Comparison of ENCODE assay signal across 10 cellular contexts in the genomic region with DNA sequence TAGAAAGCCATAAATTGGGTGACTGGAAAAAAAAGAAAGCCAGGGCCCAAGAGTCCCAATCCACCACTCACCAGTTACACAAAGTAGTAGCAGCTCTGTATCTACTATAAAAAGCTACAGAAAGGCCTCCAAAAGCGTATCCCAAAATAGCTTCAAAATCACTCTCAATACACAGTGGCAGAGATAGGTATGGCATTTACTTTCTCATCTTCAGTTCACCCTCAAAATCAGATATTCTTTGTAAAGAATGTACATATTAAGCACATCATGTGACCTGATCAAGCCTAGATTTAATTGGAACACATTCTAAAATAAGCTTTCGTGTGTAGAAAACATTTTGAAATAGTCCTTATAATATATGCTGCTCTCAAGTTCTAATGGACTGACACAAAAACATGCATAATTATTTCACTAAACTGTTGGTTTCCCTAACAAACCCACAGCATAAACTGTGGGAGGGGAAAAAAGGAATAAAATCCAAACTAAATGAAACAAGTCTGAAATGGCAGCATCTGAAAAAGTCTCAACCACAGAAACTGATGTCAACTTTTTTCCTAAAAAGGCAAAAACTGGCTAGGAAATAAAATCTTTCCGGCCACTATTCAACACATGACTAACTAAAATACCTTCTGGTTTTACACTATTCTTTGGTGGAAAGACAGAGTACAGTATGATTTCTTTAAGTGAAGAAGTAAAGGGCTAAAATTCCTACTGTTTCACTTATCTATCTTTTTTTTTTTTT. TPM values are rescaled to one million over a fixed set of nuclear protein-coding genes. Genes with fewer than 3 reads are reported as not detected.
DNase-seq lines count a peak whose midpoint lies in the region; ATAC-seq and TF ChIP-seq lines count a peak whose summit lies in the region.
"Had no signal": no experiment of that assay in that cellular context is flagged by ENCODE, and none has a peak within 500 bp of the region (broad histone marks: within the 10 kb centered on the region; RNA-seq: fewer than 3 reads in every experiment).

No MANE protein-coding gene starts in this region.

- H2BK12ac ChIP-seq in neuronal stem cell (ENCODE audit: low read length) = no peak overlapping the region

- peaks cover 4% of the 10 kb centered on the region for H3K79me1 ChIP-seq in neuronal stem cell (ENCODE audit: low read depth, low read length)

- H3K27ac Mint-ChIP-seq in nephron progenitor cell = peak overlapping the region; percentile 4

- H3K14ac ChIP-seq in neuronal stem cell (ENCODE audit: low read length) = no peak overlapping the region

- DNase-seq in GM10248 (ENCODE audit: extremely low spot score) (peak; percentile 22), astrocyte of the spinal cord (ENCODE audit: low read depth, low spot score) (peak; percentile 86), nephron progenitor cell (no peak), CD1c-positive myeloid dendritic cell (ENCODE audit: extremely low spot score) (no peak), neuronal stem cell (ENCODE audit: low spot score) (no peak), superior temporal gyrus (ENCODE audit: extremely low spot score) (no peak)
- DNase-seq: activated CD4-positive, alpha-beta T cell treated with anti-CD3 and anti-CD28 coated beads for 1 hour; NCI-H2107 had no signal

- no peak overlapping the region for H3K18ac ChIP-seq in neuronal stem cell (ENCODE audit: low read length)

- no peak overlapping the region for H4K8ac ChIP-seq in neuronal stem cell (ENCODE audit: low read depth, low read length)

- H3K27ac ChIP-seq in neuronal stem cell (replicated peaks; ENCODE audit: low read length) = no peak overlapping the region

- no peak overlapping the region for H4K91ac ChIP-seq in neuronal stem cell (ENCODE audit: low read depth, low read length, poor library complexity)

- no peak overlapping the region for H2BK15ac ChIP-seq in neuronal stem cell (ENCODE audit: low read length)

- H2BK120ac ChIP-seq in neuronal stem cell (ENCODE audit: low read depth, low read length) = no peak overlapping the region

- peaks cover 0 to 2% of the 10 kb centered on the region in 2 donors for H3K9me3 ChIP-seq in neuronal stem cell (replicated peaks in 1 of 2; ENCODE audit: control insufficient read depth in 2 of 2, insufficient read depth in 1 of 2, low read depth in 1 of 2, low read length in 2 of 2)

- H3K36me3 Mint-ChIP-seq in nephron progenitor cell (ENCODE audit: low read depth) = peaks cover 37% of the 10 kb centered on the region

- H3K4me2 ChIP-seq in neuronal stem cell (ENCODE audit: insufficient read depth, low read length, poor library complexity, severe bottlenecking) = no peak overlapping the region

- no peak for TF ChIP-seq CTCF in GM10248 (IDR thresholded peaks at IDR 0.05; ENCODE audit: control extremely low read depth, extremely low read depth, low read depth, missing control alignments)
- TF ChIP-seq CTCF in astrocyte of the spinal cord (IDR thresholded peaks at IDR 0.05; ENCODE audit: low read depth, low read length) = no peak
- TF ChIP-seq CTCF in nephron progenitor cell (IDR thresholded peaks at IDR 0.05) = no peak

- H3K27me3 ChIP-seq in neuronal stem cell (ENCODE audit: control insufficient read depth in 3 of 3, insufficient read depth in 3 of 3, low read depth in 1 of 3, low read length in 3 of 3) = no peaks in the 10 kb centered on the region

- H3K4me3 ChIP-seq in astrocyte of the spinal cord (ENCODE audit: low read depth, low read length) = no peak overlapping the region
- no peak overlapping the region for H3K4me3 ChIP-seq in neuronal stem cell (ENCODE audit: low read length in 2 of 2)

- no CpG with 5 or more reads among the region's 3 CpGs for WGBS in neuronal stem cell (ENCODE audit: extremely low coverage in 2 of 2, insufficient read length in 2 of 2, insufficient replicate concordance in 1 of 2), 2 donors

- no peak overlapping the region for H3K9ac ChIP-seq in neuronal stem cell (ENCODE audit: low read depth, low read length, poor library complexity)

- ATAC-seq in HG03432 (IDR thresholded peaks at IDR 0.05; ENCODE audit: unreplicated experiment) (peak; percentile 63), HG02610 (IDR thresholded peaks at IDR 0.05; ENCODE audit: unreplicated experiment) (no peak)

- POLR2A ChIA-PET in GM10248 (lab: Yijun Ruan, JAX) = interaction anchor here (0.9 kb wide), 1 partner anchor 10 kb away, joined by 3 read pairs; no protein-coding TSS in a partner anchor

- peaks cover 28% of the 10 kb centered on the region for H3K4me1 Mint-ChIP-seq in nephron progenitor cell

- no peak overlapping the region for H3K4ac ChIP-seq in neuronal stem cell (ENCODE audit: low read length)

- in situ Hi-C loops in astrocyte of the spinal cord (cut with HindIII; ENCODE audit: low sequenced_read_pairs) = loop anchor here (25.0 kb wide), 1 partner anchor 454 kb away; no protein-coding TSS in a partner anchor

- no peak overlapping the region for H2AFZ ChIP-seq in neuronal stem cell (ENCODE audit: low read length)

- CTCF ChIA-PET in GM10248 (lab: Yijun Ruan, JAX) = interaction anchor here (0.6 to 3.8 kb wide), 9 partner anchors 10 to 686 kb away, joined by 3 to 15 read pairs (median 6); no protein-coding TSS in a partner anchor

- H3K23ac ChIP-seq in neuronal stem cell (ENCODE audit: low read depth, low read length, poor library complexity) = no peak overlapping the region

- H2AK5ac ChIP-seq in neuronal stem cell (ENCODE audit: low read depth, low read length) = no peak overlapping the region

- H3K9me3 Mint-ChIP-seq in nephron progenitor cell = no peaks in the 10 kb centered on the region

- peaks cover 0 to 16% of the 10 kb centered on the region in 2 donors for H3K36me3 ChIP-seq in neuronal stem cell (replicated peaks in 1 of 2; ENCODE audit: control insufficient read depth in 2 of 2, insufficient read depth in 2 of 2, low read length in 2 of 2)

- H3K4me1 ChIP-seq in neuronal stem cell (ENCODE audit: control insufficient read depth in 2 of 2, insufficient read depth in 1 of 2, low read depth in 1 of 2, low read length in 2 of 2) = peaks cover 0 to 2% of the 10 kb centered on the region in 2 donors

- H3K27me3 Mint-ChIP-seq in nephron progenitor cell (ENCODE audit: low read depth, poor library complexity) = peaks cover 4% of the 10 kb centered on the region

- no peak overlapping the region for H3K4me3 Mint-ChIP-seq in nephron progenitor cell

- H2BK5ac ChIP-seq in neuronal stem cell (ENCODE audit: low read length) = no peak overlapping the region

RNA-seq across cellular contexts. Expression of gene UBE2N, which starts 25.9 kb away (rescaled TPM):
- 174 TPM for polyA plus RNA-seq in neuronal stem cell (2013, experiment 1 of 2)
- polyA plus RNA-seq in neuronal stem cell (2013, experiment 2 of 2) = 180 TPM

RNA-seq across cellular contexts. Expression of gene NUDT4, which starts 38.2 kb away (rescaled TPM):
- 42.1 TPM for polyA plus RNA-seq in neuronal stem cell (2013, experiment 1 of 2)
- 44.5 TPM for polyA plus RNA-seq in neuronal stem cell (2013, experiment 2 of 2)

RNA-seq across cellular contexts. Expression of gene MRPL42, which starts 51.4 kb away (rescaled TPM):
- 127 TPM for polyA plus RNA-seq in neuronal stem cell (2013, experiment 1 of 2)
- 137 TPM for polyA plus RNA-seq in neuronal stem cell (2013, experiment 2 of 2)

Comparison
In these comparisons a context has a peak if more than half of its experiments do, and no peak if none do; other contexts are left out.
1. DNase-seq: peak in GM10248 (single experiment) and astrocyte of the spinal cord (single experiment); none in nephron progenitor cell (single experiment), CD1c-positive myeloid dendritic cell (single experiment), neuronal stem cell (single experiment) and superior temporal gyrus (single experiment).